ENCODE assay signal across 1 cellular context in the genomic region with DNA sequence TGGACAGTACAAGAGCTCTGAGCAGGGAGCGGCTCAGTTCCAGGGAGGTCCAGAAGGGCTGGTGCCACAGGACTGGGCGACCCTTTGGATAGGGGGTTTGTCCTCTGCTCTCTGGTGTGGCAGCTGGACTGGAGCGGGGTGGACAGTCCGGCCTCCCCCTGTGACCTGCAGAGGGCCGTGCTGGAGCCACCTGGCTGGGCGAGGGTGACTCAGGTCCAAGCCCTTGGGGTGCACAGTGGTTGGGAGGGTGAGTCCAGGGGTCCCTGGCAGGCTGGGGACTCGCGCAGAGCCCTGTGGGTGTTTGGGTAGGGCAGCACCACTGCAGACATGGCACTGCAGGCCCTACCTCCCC.
TF ChIP-seq lines count a peak whose summit lies in the region.

No MANE protein-coding gene starts in this region.

TF ChIP-seq in HepG2, 621 proteins besides CTCF, POLR2A, EP300 and RAD21:
- TF ChIP-seq RBM22 (optimal IDR thresholded peaks at IDR 0.05; ENCODE audit: low read length) (peak; percentile 18), GFI1 (CRISPR knock-in tag; IDR thresholded peaks at IDR 0.05; ENCODE audit: borderline replicate concordance) (no peak)
